ENCODE assay signal across 8 cellular contexts in the genomic region with DNA sequence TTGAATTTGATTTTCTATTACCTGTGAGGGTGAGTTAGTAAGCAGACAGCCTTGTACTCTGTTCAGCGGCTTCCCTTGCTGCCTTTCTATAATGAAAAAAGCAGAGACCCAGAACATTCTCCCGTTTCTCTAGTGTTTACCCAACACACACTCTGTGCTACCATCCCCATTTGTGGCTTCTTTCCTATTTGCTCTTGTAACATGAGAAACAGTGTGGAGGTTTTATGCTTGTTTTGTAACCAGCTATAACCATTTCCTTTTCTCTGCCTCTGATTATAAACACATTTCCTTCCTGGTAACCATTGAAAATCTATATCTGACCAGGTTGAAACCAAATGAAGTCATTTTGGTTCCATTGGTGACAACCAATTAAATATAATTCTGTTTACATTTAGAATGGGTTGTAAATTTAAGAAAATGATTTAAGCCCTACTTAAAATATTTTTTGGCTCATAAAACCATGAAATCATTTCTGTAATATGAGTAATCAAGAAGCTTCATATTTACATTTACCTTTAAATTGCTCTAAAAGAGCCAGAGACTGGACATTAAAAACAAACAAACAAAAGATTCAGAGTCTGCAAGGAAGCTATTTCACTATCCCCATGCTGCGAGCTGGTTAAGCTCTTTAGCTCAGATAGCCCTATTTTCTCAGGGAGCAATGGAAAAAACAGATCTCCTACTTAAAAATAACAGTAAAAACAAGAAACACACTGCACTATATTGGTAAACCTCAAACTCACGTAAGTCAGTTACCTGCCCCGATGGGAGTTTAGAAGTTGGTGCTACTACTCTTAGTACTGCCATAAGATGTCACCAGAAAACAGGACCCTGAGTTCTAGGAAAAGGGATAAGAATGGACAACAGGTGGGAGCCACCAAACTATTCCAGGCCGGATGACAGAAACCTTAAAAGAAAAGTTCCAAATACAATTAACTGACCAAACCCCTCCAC.
A peak's percentile ranks its signal among the peaks of the same experiment; 100 is the strongest.
DNase-seq lines count a peak whose midpoint lies in the region; ATAC-seq and TF ChIP-seq lines count a peak whose summit lies in the region.

No MANE protein-coding gene starts in this region.

- H3K9me3 ChIP-seq in mucosa of rectum (ENCODE audit: control insufficient read depth in 2 of 2, low read length in 2 of 2), result no peaks in the 10 kb centered on the region

- H3K27me3 Mint-ChIP-seq in IgD-negative memory B cell (no peaks in the 10 kb centered on the region), T-cell (no peaks in the 10 kb centered on the region)

- POLR2A ChIA-PET in T-cell (lab: Charles Lee), result no interaction called here

- H3K27ac ChIP-seq in mucosa of rectum (ENCODE audit: low read depth in 2 of 2, low read length in 2 of 2) (peak overlapping the region; percentile 16 to 54), caudate nucleus (ENCODE audit: low read depth, low read length) (no peak overlapping the region)

- no peak overlapping the region for H3K4me3 ChIP-seq in mucosa of rectum (ENCODE audit: low read length in 2 of 2)

- H3K27ac Mint-ChIP-seq in IgD-negative memory B cell, result peak overlapping the region; percentile 78 to 96 (median 94)
- H3K27ac Mint-ChIP-seq in T-cell, result peak overlapping the region; percentile 15 to 39

- no peaks in the 10 kb centered on the region for H3K9me3 Mint-ChIP-seq in IgD-negative memory B cell
- H3K9me3 Mint-ChIP-seq in T-cell, result no peaks in the 10 kb centered on the region

- H3K27me3 ChIP-seq in mucosa of rectum (ENCODE audit: control insufficient read depth in 2 of 2, insufficient read depth in 2 of 2, low read length in 2 of 2), result no peaks in the 10 kb centered on the region

- H3K36me3 Mint-ChIP-seq in IgD-negative memory B cell (no peaks in the 10 kb centered on the region), T-cell (no peaks in the 10 kb centered on the region)

- no peaks in the 10 kb centered on the region for H3K36me3 ChIP-seq in mucosa of rectum (ENCODE audit: control insufficient read depth in 2 of 2, insufficient read depth in 2 of 2, low read length in 2 of 2)

- H3K4me1 Mint-ChIP-seq in IgD-negative memory B cell, result peaks cover 52 to 55% (median 54%) of the 10 kb centered on the region in 3 donors
- H3K4me1 Mint-ChIP-seq in T-cell, result peaks cover 8 to 23% (median 20%) of the 10 kb centered on the region in 3 donors

- ATAC-seq in T-cell (replicated peaks in 1 of 4) (peak in 1 of 4 experiments; percentile 24), omental fat pad (ENCODE audit: low FRiP score) (no peak)

- DNase-seq in GM03348 (ENCODE audit: low spot score) (peak; percentile 41), T-cell (no peak), caudate nucleus (lab: John Stamatoyannopoulos, UW) (no peak), omental fat pad (ENCODE audit: low spot score) (no peak)
- DNase-seq in stimulated activated CD4-positive, alpha-beta T cell treated with anti-CD3 and anti-CD28 coated beads, Interleukin-2, amount 100 ng/mL, for 24 hours, result no peak
- no peak for DNase-seq in stimulated activated CD4-positive, alpha-beta T cell treated with anti-CD3 and anti-CD28 coated beads, Interleukin-2, amount 100 ng/mL, for 48 hours

- peaks cover 9 to 10% of the 10 kb centered on the region in 2 donors for H3K4me1 ChIP-seq in mucosa of rectum (ENCODE audit: control insufficient read depth in 2 of 2, insufficient read depth in 2 of 2, low read length in 2 of 2)

- CTCF ChIA-PET in T-cell (lab: Charles Lee), result interaction anchor here in 1 of 2 donors (0.6 kb wide), 1 partner anchor 310 kb away, joined by 4 read pairs; no protein-coding TSS in a partner anchor

- peak overlapping the region; percentile 37 to 86 (median 68) for H3K4me3 Mint-ChIP-seq in IgD-negative memory B cell
- peak overlapping the region in 1 of 3 donors; percentile 3 for H3K4me3 Mint-ChIP-seq in T-cell

- no peak overlapping the region for H3K9ac ChIP-seq in mucosa of rectum (ENCODE audit: low read depth in 1 of 2, low read length in 2 of 2)

- no peak for TF ChIP-seq CTCF in omental fat pad (IDR thresholded peaks at IDR 0.05)
